ENCODE assay signal across 16 cellular contexts in the genomic region with DNA sequence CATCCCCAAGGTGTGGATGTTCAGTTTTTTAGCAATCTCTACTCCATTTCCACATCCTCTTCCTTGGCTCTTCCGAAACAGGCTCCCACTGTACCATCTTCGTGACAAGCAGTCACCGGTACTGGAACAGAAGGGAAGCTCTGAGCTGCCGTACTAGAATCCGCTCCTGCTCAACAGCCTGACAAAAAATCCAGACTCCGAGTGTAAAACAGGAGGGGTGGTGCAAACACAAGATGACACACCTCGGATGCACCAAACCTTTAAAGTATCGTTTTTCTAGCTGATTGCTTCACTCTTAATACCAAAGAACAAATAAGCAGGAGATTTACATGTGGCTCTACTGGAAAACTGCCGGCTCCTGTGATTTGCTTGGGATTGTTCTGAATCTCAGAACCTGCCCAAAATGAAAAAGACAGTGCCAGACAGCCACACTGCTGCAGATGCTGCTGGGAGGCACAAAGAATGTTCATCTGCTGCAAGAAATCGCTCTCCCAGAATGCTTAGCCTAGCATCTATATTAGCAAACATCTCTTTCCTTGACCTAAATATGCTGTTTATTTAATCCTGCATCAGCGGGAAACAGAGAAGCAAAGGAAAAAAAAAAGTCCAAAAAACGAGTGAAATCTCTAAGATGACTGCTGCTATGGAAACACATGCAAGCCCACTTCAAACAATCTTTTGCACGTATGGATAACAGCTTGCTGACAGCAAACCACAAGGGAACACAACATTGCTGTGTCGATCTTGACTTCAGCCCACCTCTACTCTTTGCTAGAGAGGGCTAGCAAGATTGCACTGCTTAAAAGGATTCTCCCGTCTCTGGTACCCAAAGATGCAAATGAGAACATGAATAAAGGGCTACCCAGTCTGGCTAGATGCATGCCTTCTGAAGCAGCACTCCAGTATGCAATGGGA. TPM values are rescaled to one million over a fixed set of nuclear protein-coding genes. Genes with fewer than 3 reads are reported as not detected.
DNase-seq lines count a peak whose midpoint lies in the region; ATAC-seq and TF ChIP-seq lines count a peak whose summit lies in the region.
"Had no signal": no experiment of that assay in that cellular context is flagged by ENCODE, and none has a peak within 500 bp of the region (broad histone marks: within the 10 kb centered on the region; RNA-seq: fewer than 3 reads in every experiment).

No MANE protein-coding gene starts in this region.

- DNase-seq in CD8-positive, alpha-beta T cell = peak in 2 of 7 experiments; percentile 17 to 35
- DNase-seq in NCI-H524 treated with DMSO at 0.1 percent for 48 hours (lab: John Stamatoyannopoulos, UW) (peak; percentile 47), putamen (ENCODE audit: low spot score) (peak; percentile 43), omental fat pad (ENCODE audit: low spot score) (no peak), NCI-H748 treated with DMSO at 0.1 percent for 48 hours (lab: John Stamatoyannopoulos, UW) (no peak)
- DNase-seq in effector memory CD8-positive, alpha-beta T cell = no peak
- DNase-seq in activated T-helper 2 cell treated with anti-CD3 and anti-CD28 coated beads, Interferon-gamma antibody, Interleukin-2, Interleukin-4, amounts not matched to agents 10 μg/mL and 5 μg/mL and 100 μg/mL, durations not matched to agents 14 hours and 24 hours and 36 hours (ENCODE audit: low spot score) = no peak
- DNase-seq in activated CD8-positive, alpha-beta memory T cell treated with anti-CD3 and anti-CD28 coated beads, Interleukin-2, amount 10 ng/mL, durations not matched to agents 7 days and 5 days = no peak
- DNase-seq: activated CD4-positive, alpha-beta memory T cell treated with anti-CD3 and anti-CD28 coated beads for 36 hours; effector memory CD4-positive, alpha-beta T cell; EL; NCI-H2029 treated with DMSO at 0.1 percent for 48 hours; ovary; SJCRH30; spleen had no signal

- CTCF ChIA-PET in CD8-positive, alpha-beta T cell (lab: Charles Lee) = interaction anchor here (0.9 to 3.2 kb wide), 3 partner anchors 13 to 18 kb away, joined by 3 to 9 read pairs (median 4); no protein-coding TSS in a partner anchor
- CTCF ChIA-PET in activated CD8-positive, alpha-beta memory T cell treated with anti-CD3 and anti-CD28 coated beads, Interleukin-2, amount 10 ng/mL, durations not matched to agents 7 days and 5 days (lab: Charles Lee) = interaction anchor here (1.0 kb wide), 2 partner anchors 18 to 66 kb away, joined by 3 read pairs; no protein-coding TSS in a partner anchor

- POLR2A ChIA-PET in CD8-positive, alpha-beta T cell (lab: Charles Lee) = interaction anchor here (1.5 kb wide), 1 partner anchor 17 kb away, joined by 4 read pairs; no protein-coding TSS in a partner anchor

- H3K36me3 Mint-ChIP-seq in CD8-positive, alpha-beta T cell = peaks cover 9% of the 10 kb centered on the region
- no peaks in the 10 kb centered on the region for H3K36me3 Mint-ChIP-seq in effector memory CD8-positive, alpha-beta T cell (ENCODE audit: insufficient read depth)
- peaks cover 11% of the 10 kb centered on the region for H3K36me3 Mint-ChIP-seq in activated T-helper 2 cell treated with anti-CD3 and anti-CD28 coated beads, Interferon-gamma antibody, Interleukin-2, Interleukin-4, amounts not matched to agents 10 μg/mL and 5 μg/mL and 100 μg/mL, durations not matched to agents 14 hours and 24 hours and 36 hours (ENCODE audit: low read depth)
- H3K36me3 Mint-ChIP-seq in activated CD8-positive, alpha-beta memory T cell treated with anti-CD3 and anti-CD28 coated beads, Interleukin-2, amount 10 ng/mL, durations not matched to agents 7 days and 5 days = peaks cover 6% of the 10 kb centered on the region
- H3K36me3 Mint-ChIP-seq: activated CD4-positive, alpha-beta memory T cell treated with anti-CD3 and anti-CD28 coated beads for 36 hours had no signal

- no peak for TF ChIP-seq CTCF in CD8-positive, alpha-beta T cell (IDR thresholded peaks at IDR 0.05)
- TF ChIP-seq CTCF in omental fat pad (IDR thresholded peaks at IDR 0.05) = no peak

- no peaks in the 10 kb centered on the region for H3K27me3 Mint-ChIP-seq in CD8-positive, alpha-beta T cell (ENCODE audit: low read depth)
- no peaks in the 10 kb centered on the region for H3K27me3 Mint-ChIP-seq in effector memory CD8-positive, alpha-beta T cell
- H3K27me3 Mint-ChIP-seq in activated T-helper 2 cell treated with anti-CD3 and anti-CD28 coated beads, Interferon-gamma antibody, Interleukin-2, Interleukin-4, amounts not matched to agents 10 μg/mL and 5 μg/mL and 100 μg/mL, durations not matched to agents 14 hours and 24 hours and 36 hours (ENCODE audit: low read depth) = no peaks in the 10 kb centered on the region
- H3K27me3 Mint-ChIP-seq in activated CD8-positive, alpha-beta memory T cell treated with anti-CD3 and anti-CD28 coated beads, Interleukin-2, amount 10 ng/mL, durations not matched to agents 7 days and 5 days = no peaks in the 10 kb centered on the region
- H3K27me3 Mint-ChIP-seq: activated CD4-positive, alpha-beta memory T cell treated with anti-CD3 and anti-CD28 coated beads for 36 hours had no signal

- H3K27ac ChIP-seq in CD8-positive, alpha-beta T cell (ENCODE audit: low read depth, low read length) = no peak overlapping the region
- H3K27ac ChIP-seq: gastroesophageal sphincter, ovary, SJCRH30, spleen had no signal

- intact Hi-C loops in CD8-positive, alpha-beta T cell (cut with DNase I, micrococcal nuclease) = loop anchor here in 1 of 2 experiments (2.0 kb wide), 1 partner anchor 17 kb away; no protein-coding TSS in a partner anchor
- intact Hi-C loops in activated T-helper 2 cell treated with anti-CD3 and anti-CD28 coated beads, Interferon-gamma antibody, Interleukin-2, Interleukin-4, amounts not matched to agents 10 μg/mL and 5 μg/mL and 100 μg/mL, durations not matched to agents 14 hours and 24 hours and 36 hours (cut with micrococcal nuclease) = no loop called here

- peak overlapping the region; percentile 74 for H3K27ac Mint-ChIP-seq in CD8-positive, alpha-beta T cell
- H3K27ac Mint-ChIP-seq in effector memory CD8-positive, alpha-beta T cell = peak overlapping the region; percentile 76 to 78
- no peak overlapping the region for H3K27ac Mint-ChIP-seq in activated T-helper 2 cell treated with anti-CD3 and anti-CD28 coated beads, Interferon-gamma antibody, Interleukin-2, Interleukin-4, amounts not matched to agents 10 μg/mL and 5 μg/mL and 100 μg/mL, durations not matched to agents 14 hours and 24 hours and 36 hours
- no peak overlapping the region for H3K27ac Mint-ChIP-seq in activated CD8-positive, alpha-beta memory T cell treated with anti-CD3 and anti-CD28 coated beads, Interleukin-2, amount 10 ng/mL, durations not matched to agents 7 days and 5 days
- H3K27ac Mint-ChIP-seq: activated CD4-positive, alpha-beta memory T cell treated with anti-CD3 and anti-CD28 coated beads for 36 hours had no signal

- H3K4me1 ChIP-seq in CD8-positive, alpha-beta T cell (ENCODE audit: insufficient read depth, low read length) = peaks cover 37% of the 10 kb centered on the region
- H3K4me1 ChIP-seq: SJCRH30 had no signal

- no peaks in the 10 kb centered on the region for H3K9me3 Mint-ChIP-seq in CD8-positive, alpha-beta T cell
- no peaks in the 10 kb centered on the region for H3K9me3 Mint-ChIP-seq in effector memory CD8-positive, alpha-beta T cell
- peaks cover 3% of the 10 kb centered on the region for H3K9me3 Mint-ChIP-seq in activated T-helper 2 cell treated with anti-CD3 and anti-CD28 coated beads, Interferon-gamma antibody, Interleukin-2, Interleukin-4, amounts not matched to agents 10 μg/mL and 5 μg/mL and 100 μg/mL, durations not matched to agents 14 hours and 24 hours and 36 hours
- no peaks in the 10 kb centered on the region for H3K9me3 Mint-ChIP-seq in activated CD8-positive, alpha-beta memory T cell treated with anti-CD3 and anti-CD28 coated beads, Interleukin-2, amount 10 ng/mL, durations not matched to agents 7 days and 5 days (ENCODE audit: low read depth)
- H3K9me3 Mint-ChIP-seq: activated CD4-positive, alpha-beta memory T cell treated with anti-CD3 and anti-CD28 coated beads for 36 hours had no signal

- ATAC-seq in CD8-positive, alpha-beta T cell = peak; percentile 89
- peak; percentile 72 for ATAC-seq in effector memory CD8-positive, alpha-beta T cell (replicated peaks)
- no peak for ATAC-seq in activated CD8-positive, alpha-beta memory T cell treated with anti-CD3 and anti-CD28 coated beads, Interleukin-2, amount 10 ng/mL, durations not matched to agents 7 days and 5 days
- ATAC-seq in omental fat pad (ENCODE audit: low FRiP score) = no peak
- ATAC-seq: gastroesophageal sphincter had no signal

- no peaks in the 10 kb centered on the region for H3K36me3 ChIP-seq in CD8-positive, alpha-beta T cell (ENCODE audit: insufficient read depth, low read length)
- H3K36me3 ChIP-seq: gastroesophageal sphincter, ovary, SJCRH30, spleen had no signal

- H3K27me3 ChIP-seq in CD8-positive, alpha-beta T cell (ENCODE audit: insufficient read depth, low read length) = no peaks in the 10 kb centered on the region
- H3K27me3 ChIP-seq: gastroesophageal sphincter, ovary, SJCRH30, spleen had no signal

- no peaks in the 10 kb centered on the region for H3K9me3 ChIP-seq in CD8-positive, alpha-beta T cell (ENCODE audit: low read length)
- H3K9me3 ChIP-seq: gastroesophageal sphincter, ovary, SJCRH30, spleen had no signal

- no peak overlapping the region for H3K4me3 ChIP-seq in CD8-positive, alpha-beta T cell (ENCODE audit: low read depth, low read length)
- H3K4me3 ChIP-seq: gastroesophageal sphincter, ovary, SJCRH30, spleen had no signal

- H3K4me3 Mint-ChIP-seq in CD8-positive, alpha-beta T cell = peak overlapping the region; percentile 53
- H3K4me3 Mint-ChIP-seq in effector memory CD8-positive, alpha-beta T cell = peak overlapping the region; percentile 28 to 51
- H3K4me3 Mint-ChIP-seq in activated T-helper 2 cell treated with anti-CD3 and anti-CD28 coated beads, Interferon-gamma antibody, Interleukin-2, Interleukin-4, amounts not matched to agents 10 μg/mL and 5 μg/mL and 100 μg/mL, durations not matched to agents 14 hours and 24 hours and 36 hours (ENCODE audit: low read depth) = no peak overlapping the region
- no peak overlapping the region for H3K4me3 Mint-ChIP-seq in activated CD8-positive, alpha-beta memory T cell treated with anti-CD3 and anti-CD28 coated beads, Interleukin-2, amount 10 ng/mL, durations not matched to agents 7 days and 5 days
- H3K4me3 Mint-ChIP-seq: activated CD4-positive, alpha-beta memory T cell treated with anti-CD3 and anti-CD28 coated beads for 36 hours had no signal

- peaks cover 76% of the 10 kb centered on the region for H3K4me1 Mint-ChIP-seq in CD8-positive, alpha-beta T cell (ENCODE audit: low read depth)
- H3K4me1 Mint-ChIP-seq in effector memory CD8-positive, alpha-beta T cell (ENCODE audit: low read depth in 2 of 2) = peaks cover 41 to 42% of the 10 kb centered on the region in 2 donors
- peaks cover 27% of the 10 kb centered on the region for H3K4me1 Mint-ChIP-seq in activated T-helper 2 cell treated with anti-CD3 and anti-CD28 coated beads, Interferon-gamma antibody, Interleukin-2, Interleukin-4, amounts not matched to agents 10 μg/mL and 5 μg/mL and 100 μg/mL, durations not matched to agents 14 hours and 24 hours and 36 hours (ENCODE audit: low read depth)
- H3K4me1 Mint-ChIP-seq in activated CD8-positive, alpha-beta memory T cell treated with anti-CD3 and anti-CD28 coated beads, Interleukin-2, amount 10 ng/mL, durations not matched to agents 7 days and 5 days = peaks cover 17% of the 10 kb centered on the region

RNA-seq across cellular contexts. Expression of a gene that starts 38.0 kb away (rescaled TPM):
- 10 to 100 TPM; 66.3 to 75.5 TPM for total RNA-seq in CD8-positive, alpha-beta T cell
- 36.0 and 40.7 TPM in 2 replicates for total RNA-seq in activated T-helper 2 cell treated with anti-CD3 and anti-CD28 coated beads, Interferon-gamma antibody, Interleukin-2, Interleukin-4, amounts not matched to agents 10 μg/mL and 5 μg/mL and 100 μg/mL, durations not matched to agents 14 hours and 24 hours and 36 hours
- 10 to 100 TPM; 37.5 to 79.9 TPM for total RNA-seq in activated CD8-positive, alpha-beta memory T cell treated with anti-CD3 and anti-CD28 coated beads, Interleukin-2, amount 10 ng/mL, durations not matched to agents 7 days and 5 days
- total RNA-seq in omental fat pad = 100 to 1,000 TPM in 3 of 4 donors, 10 to 100 TPM in 1; 94.4 to 364 (median 145) TPM

Comparison
In these comparisons a context has a peak if more than half of its experiments do, and no peak if none do; other contexts are left out.
1. ATAC-seq: peak in CD8-positive, alpha-beta T cell (single experiment) and effector memory CD8-positive, alpha-beta T cell (single experiment); none in activated CD8-positive, alpha-beta memory T cell treated with anti-CD3 and anti-CD28 coated beads, Interleukin-2, amount 10 ng/mL, durations not matched to agents 7 days and 5 days (single experiment) and omental fat pad (single experiment).
2. DNase-seq: peak in NCI-H524 treated with DMSO at 0.1 percent for 48 hours (single experiment) and putamen (single experiment); none in effector memory CD8-positive, alpha-beta T cell (0 of 3), activated T-helper 2 cell treated with anti-CD3 and anti-CD28 coated beads, Interferon-gamma antibody, Interleukin-2, Interleukin-4, amounts not matched to agents 10 μg/mL and 5 μg/mL and 100 μg/mL, durations not matched to agents 14 hours and 24 hours and 36 hours (single experiment), activated CD8-positive, alpha-beta memory T cell treated with anti-CD3 and anti-CD28 coated beads, Interleukin-2, amount 10 ng/mL, durations not matched to agents 7 days and 5 days (single experiment), omental fat pad (single experiment) and NCI-H748 treated with DMSO at 0.1 percent for 48 hours (single experiment).
3. H3K27ac Mint-ChIP-seq: peak in CD8-positive, alpha-beta T cell (single experiment) and effector memory CD8-positive, alpha-beta T cell (2 of 2); none in activated T-helper 2 cell treated with anti-CD3 and anti-CD28 coated beads, Interferon-gamma antibody, Interleukin-2, Interleukin-4, amounts not matched to agents 10 μg/mL and 5 μg/mL and 100 μg/mL, durations not matched to agents 14 hours and 24 hours and 36 hours (single experiment) and activated CD8-positive, alpha-beta memory T cell treated with anti-CD3 and anti-CD28 coated beads, Interleukin-2, amount 10 ng/mL, durations not matched to agents 7 days and 5 days (single experiment).
4. H3K4me3 Mint-ChIP-seq: peak in CD8-positive, alpha-beta T cell (single experiment) and effector memory CD8-positive, alpha-beta T cell (2 of 2); none in activated T-helper 2 cell treated with anti-CD3 and anti-CD28 coated beads, Interferon-gamma antibody, Interleukin-2, Interleukin-4, amounts not matched to agents 10 μg/mL and 5 μg/mL and 100 μg/mL, durations not matched to agents 14 hours and 24 hours and 36 hours (single experiment) and activated CD8-positive, alpha-beta memory T cell treated with anti-CD3 and anti-CD28 coated beads, Interleukin-2, amount 10 ng/mL, durations not matched to agents 7 days and 5 days (single experiment).